ENCODE assay signal across 17 cellular contexts in the genomic region with DNA sequence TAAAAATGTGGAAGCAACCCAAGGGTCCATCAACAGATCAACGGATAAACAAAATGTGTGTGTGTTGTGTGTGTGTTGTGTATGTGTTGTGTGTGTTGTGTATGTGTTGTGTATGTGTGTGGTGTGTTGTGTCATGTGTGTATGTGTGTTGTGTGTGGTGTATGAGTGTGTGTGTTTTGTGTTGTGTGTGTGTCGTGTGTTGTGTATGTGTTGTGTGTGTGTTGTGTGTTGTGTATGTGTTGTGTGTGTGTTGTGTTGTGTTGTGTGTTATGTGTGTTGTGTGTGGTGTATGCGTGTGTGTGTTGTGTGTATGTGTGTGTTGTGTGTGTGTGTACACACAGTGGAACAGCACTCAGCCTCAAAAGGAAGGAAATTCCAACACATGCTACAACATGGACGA.
DNase-seq lines count a peak whose midpoint lies in the region; ATAC-seq, FAIRE-seq and TF ChIP-seq lines count a peak whose summit lies in the region.
"Had no signal": no experiment of that assay in that cellular context is flagged by ENCODE, and none has a peak within 500 bp of the region (broad histone marks: within the 10 kb centered on the region; RNA-seq: fewer than 3 reads in every experiment).

No MANE protein-coding gene starts in this region.

- intact Hi-C loops in HCT116 (cut with micrococcal nuclease) (no loop called here), IMR-90 (cut with micrococcal nuclease) (no loop called here)
- intact Hi-C loops in CD8-positive, alpha-beta T cell (cut with DNase I, micrococcal nuclease), result loop anchor here in 1 of 2 experiments (10.0 kb wide), 1 partner anchor 162 kb away; no protein-coding TSS in a partner anchor

- FAIRE-seq in H1 (lab: Jason Lieb, UNC), result no peak
- FAIRE-seq: GM12878 had no signal

- no peak overlapping the region for H3K27ac ChIP-seq in HCT116 (ENCODE audit: low read depth, low read length)
- no peak overlapping the region for H3K27ac ChIP-seq in IMR-90 (ENCODE audit: insufficient read depth, low read length)
- H3K27ac ChIP-seq in H1 (ENCODE audit: low read depth, low read length), result no peak overlapping the region
- H3K27ac ChIP-seq in CD8-positive, alpha-beta T cell (ENCODE audit: low read depth, low read length), result no peak overlapping the region

- in situ Hi-C loops in IMR-90 (cut with MboI; ENCODE audit: low sequenced_read_pairs), result no loop called here

- no peak overlapping the region for H4K8ac ChIP-seq in IMR-90 (ENCODE audit: low read depth in 2 of 2, low read length in 2 of 2)
- H4K8ac ChIP-seq in H1 (ENCODE audit: extremely low read depth, insufficient read depth, low read length), result no peak overlapping the region

- no peak overlapping the region for H2BK120ac ChIP-seq in IMR-90 (ENCODE audit: low read depth, low read length)
- no peak overlapping the region for H2BK120ac ChIP-seq in H1 (replicated peaks; ENCODE audit: low read depth, low read length)

- H3K4me2 ChIP-seq in HCT116 (ENCODE audit: low read length) (no peak overlapping the region), IMR-90 (ENCODE audit: low read depth, low read length) (no peak overlapping the region), H1 (ENCODE audit: insufficient read depth in 1 of 2, low read depth in 2 of 2, low read length in 2 of 2) (no peak overlapping the region)

- peak overlapping the region; percentile 55 for H2AK9ac ChIP-seq in IMR-90 (replicated peaks; ENCODE audit: low read depth, low read length, poor library complexity)

- H3K79me2 ChIP-seq in HCT116 (ENCODE audit: insufficient read depth, low read length) (no peaks in the 10 kb centered on the region), H1 (ENCODE audit: control insufficient read depth in 1 of 2, insufficient read depth in 2 of 2, low read length in 2 of 2) (peaks cover 0 to 4% of the 10 kb centered on the region in 2 experiments; a peak in 1 of 4 replicates)

- no peak overlapping the region for H2AK5ac ChIP-seq in IMR-90 (ENCODE audit: low read depth, low read length)
- H2AK5ac ChIP-seq in H1 (ENCODE audit: low read depth, low read length), result peak overlapping the region; percentile 84; the same call in 1 of the 2 replicates

- H3K36me3 ChIP-seq in HCT116 (ENCODE audit: control insufficient read depth in 1 of 2, insufficient read depth in 2 of 2, low read length in 2 of 2) (no peaks in the 10 kb centered on the region), IMR-90 (ENCODE audit: control insufficient read depth, insufficient read depth, low read length) (no peaks in the 10 kb centered on the region), H1 (ENCODE audit: control insufficient read depth in 2 of 4, insufficient read depth in 4 of 4, low read length in 3 of 4) (peaks cover 0 to 3% (median 0%) of the 10 kb centered on the region in 4 experiments; a peak in 1 of 8 replicates)
- no peaks in the 10 kb centered on the region for H3K36me3 ChIP-seq in CD8-positive, alpha-beta T cell (ENCODE audit: insufficient read depth, low read length)

- no peaks in the 10 kb centered on the region for H3K27me3 ChIP-seq in HCT116 (ENCODE audit: insufficient read depth, low read length)
- no peaks in the 10 kb centered on the region for H3K27me3 ChIP-seq in IMR-90 (ENCODE audit: control insufficient read depth, insufficient read depth, low read length)
- H3K27me3 ChIP-seq in H1 (replicated peaks in 1 of 4; ENCODE audit: control insufficient read depth in 3 of 4, extremely low read depth in 1 of 4, insufficient read depth in 3 of 4, low read length in 3 of 4), result no peaks in the 10 kb centered on the region; a peak in 1 of 7 replicates
- no peaks in the 10 kb centered on the region for H3K27me3 ChIP-seq in CD8-positive, alpha-beta T cell (ENCODE audit: insufficient read depth, low read length)
- H3K27me3 ChIP-seq: BLaER1 treated with 17β-estradiol and CSF1 and Interleukin-3, amounts not matched to agents 10 nM and 100 nM had no signal

- no peak overlapping the region for H2BK20ac ChIP-seq in IMR-90 (ENCODE audit: low read depth, low read length)
- peak overlapping the region; percentile 2; the same call in 1 of the 2 replicates for H2BK20ac ChIP-seq in H1 (ENCODE audit: low read length)

- H3K4me3 ChIP-seq in HCT116 (replicated peaks in 1 of 2; ENCODE audit: low read depth in 1 of 2, low read length in 2 of 2) (no peak overlapping the region), IMR-90 (ENCODE audit: insufficient read depth, low read depth, low read length) (no peak overlapping the region), H1 (ENCODE audit: extremely low read depth in 1 of 4, insufficient read depth in 2 of 4, low read depth in 3 of 4, low read length in 4 of 4) (no peak overlapping the region)
- no peak overlapping the region for H3K4me3 ChIP-seq in CD8-positive, alpha-beta T cell (ENCODE audit: low read depth, low read length)
- H3K4me3 ChIP-seq: BLaER1 treated with 17β-estradiol and CSF1 and Interleukin-3, amounts not matched to agents 10 nM and 100 nM; GM12878 had no signal

- H3K23me2 ChIP-seq in H1 (ENCODE audit: low read depth, low read length), result peaks cover 3% of the 10 kb centered on the region; the same call in 1 of the 2 replicates

- peak overlapping the region; percentile 18; the same call in 1 of the 2 replicates for H2BK12ac ChIP-seq in H1 (ENCODE audit: low read depth, low read length)

- H3K4ac ChIP-seq in IMR-90 (ENCODE audit: low read depth, low read length), result no peak overlapping the region
- no peak overlapping the region for H3K4ac ChIP-seq in H1 (replicated peaks; ENCODE audit: insufficient read length, low read depth, low read length)

- POLR2A ChIA-PET in HCT116 (lab: Charles Lee), result no interaction called here
- POLR2A ChIA-PET in IMR-90 (lab: Charles Lee; ENCODE audit: unreplicated experiment), result no interaction called here
- POLR2A ChIA-PET in H1 (lab: Charles Lee; ENCODE audit: partially characterized antibody), result no interaction called here
- POLR2A ChIA-PET in CD8-positive, alpha-beta T cell (lab: Charles Lee), result no interaction called here

- CTCF ChIA-PET in HCT116 (lab: Charles Lee) (no interaction called here), IMR-90 (lab: Yijun Ruan, JAX) (no interaction called here), H1 (lab: Charles Lee; ENCODE audit: partially characterized antibody) (no interaction called here)
- CTCF ChIA-PET in CD8-positive, alpha-beta T cell (lab: Charles Lee), result no interaction called here

- H3K79me1 ChIP-seq in IMR-90 (ENCODE audit: low read depth in 1 of 2, low read length in 2 of 2) (no peaks in the 10 kb centered on the region), H1 (ENCODE audit: low read depth, low read length) (no peaks in the 10 kb centered on the region)

- no peaks in the 10 kb centered on the region for H3K9me1 ChIP-seq in IMR-90 (ENCODE audit: insufficient read depth, low read length)

- H3K56ac ChIP-seq in IMR-90 (ENCODE audit: extremely low read depth, insufficient read depth, low read length) (no peak overlapping the region), H1 (replicated peaks; ENCODE audit: insufficient read length, low read depth, low read length) (peak overlapping the region; percentile 20)

- no peaks in the 10 kb centered on the region for H3K4me1 ChIP-seq in HCT116 (ENCODE audit: control insufficient read depth in 1 of 2, insufficient read depth in 2 of 2, low read length in 2 of 2)
- no peaks in the 10 kb centered on the region for H3K4me1 ChIP-seq in IMR-90 (ENCODE audit: control insufficient read depth, insufficient read depth, low read length)
- H3K4me1 ChIP-seq in H1 (replicated peaks in 1 of 4; ENCODE audit: control insufficient read depth in 3 of 4, insufficient read depth in 4 of 4, low read length in 3 of 4), result no peaks in the 10 kb centered on the region; a peak in 1 of 7 replicates
- peaks cover 10% of the 10 kb centered on the region for H3K4me1 ChIP-seq in CD8-positive, alpha-beta T cell (ENCODE audit: insufficient read depth, low read length)

- H3K4me3 Mint-ChIP-seq in CD8-positive, alpha-beta T cell, result no peak overlapping the region
- H3K4me3 Mint-ChIP-seq: B cell; CD8-positive, alpha-beta memory T cell had no signal

- dilution Hi-C loops in IMR-90 (cut with HindIII; ENCODE audit: low sequenced_read_pairs, unreplicated experiment), result no loop called here

- peaks cover 12% of the 10 kb centered on the region for H3K4me1 Mint-ChIP-seq in CD8-positive, alpha-beta T cell (ENCODE audit: low read depth)

- TF ChIP-seq POLR2A in HCT116 (IDR thresholded peaks at IDR 0.05; ENCODE audit: borderline replicate concordance, extremely low read depth, insufficient read depth, insufficient read length) (no peak), IMR-90 (IDR thresholded peaks at IDR 0.05; ENCODE audit: low read depth, low read length) (no peak), H1 (IDR thresholded peaks at IDR 0.05; ENCODE audit: control extremely low read depth in 1 of 2, low read depth in 2 of 2, low read length in 2 of 2) (no peak)

- no peak for ATAC-seq in HCT116
- no peak for ATAC-seq in IMR-90 (ENCODE audit: low read depth)
- ATAC-seq in GM21447 (IDR thresholded peaks at IDR 0.05; ENCODE audit: unreplicated experiment), result no peak
- no peak for ATAC-seq in CD8-positive, alpha-beta T cell
- ATAC-seq in HG03442 (IDR thresholded peaks at IDR 0.05; ENCODE audit: unreplicated experiment), result no peak
- ATAC-seq: GM12878 had no signal

- no peak for TF ChIP-seq CTCF in HCT116 (IDR thresholded peaks at IDR 0.05 in 2 of 3, conservative IDR thresholded peaks at IDR 0.05 in 1 of 3; ENCODE audit: borderline replicate concordance in 1 of 3, insufficient read depth in 1 of 3, low read depth in 2 of 3, low read length in 2 of 3)
- no peak for TF ChIP-seq CTCF in IMR-90 (conservative IDR thresholded peaks at IDR 0.05; ENCODE audit: low read depth, low read length)
- no peak for TF ChIP-seq CTCF in H1 (IDR thresholded peaks at IDR 0.05; ENCODE audit: control extremely low read depth in 1 of 3, insufficient read depth in 1 of 3, low read depth in 1 of 3, low read length in 3 of 3)
- TF ChIP-seq CTCF in CD8-positive, alpha-beta T cell (IDR thresholded peaks at IDR 0.05), result no peak

- no peak overlapping the region for H2BK15ac ChIP-seq in IMR-90 (ENCODE audit: low read depth, low read length)
- H2BK15ac ChIP-seq in H1 (ENCODE audit: low read length), result peak overlapping the region; percentile 8; the same call in 1 of the 2 replicates

- no peak overlapping the region for H3K14ac ChIP-seq in IMR-90 (replicated peaks; ENCODE audit: low read depth, low read length)
- H3K14ac ChIP-seq in H1 (ENCODE audit: insufficient read length), result no peak overlapping the region

- H3K23ac ChIP-seq in IMR-90 (ENCODE audit: low read depth, low read length), result no peak overlapping the region
- H3K23ac ChIP-seq in H1 (ENCODE audit: insufficient read length), result no peak overlapping the region

- H3K9ac ChIP-seq in HCT116 (ENCODE audit: low read length), result no peak overlapping the region
- H3K9ac ChIP-seq in IMR-90 (ENCODE audit: low read depth, low read length), result no peak overlapping the region
- no peak overlapping the region for H3K9ac ChIP-seq in H1 (replicated peaks in 1 of 4; ENCODE audit: extremely low read depth in 1 of 4, low read depth in 3 of 4, low read length in 3 of 4)

- RAD21 ChIA-PET in HCT116 (lab: Charles Lee; ENCODE audit: low non-redundant PET in 1 of 2, low total read pairs in 2 of 2, uncharacterized antibody in 2 of 2, unreplicated experiment in 2 of 2), result no interaction called here

- TF ChIP-seq RAD21 in HCT116 (IDR thresholded peaks at IDR 0.05; ENCODE audit: low read depth), result no peak
- no peak for TF ChIP-seq RAD21 in IMR-90 (IDR thresholded peaks at IDR 0.05; ENCODE audit: low read length)
- no peak for TF ChIP-seq RAD21 in H1 (IDR thresholded peaks at IDR 0.05 in 1 of 2, conservative IDR thresholded peaks at IDR 0.05 in 1 of 2; ENCODE audit: low read depth in 2 of 2, low read length in 2 of 2)

- no peaks in the 10 kb centered on the region for H3K9me2 ChIP-seq in HCT116 (ENCODE audit: insufficient read depth)

- no peak overlapping the region for H3K27ac Mint-ChIP-seq in CD8-positive, alpha-beta T cell
- H3K27ac Mint-ChIP-seq: B cell; CD8-positive, alpha-beta memory T cell had no signal

- 80% methylated on average over 2 of the region's 4 CpGs; no CpG with 5 or more reads in 1 of the 2 experiments for WGBS in IMR-90 (ENCODE audit: extremely low coverage in 2 of 2, insufficient read length in 1 of 2), 2 experiments
- WGBS in H1 (ENCODE audit: extremely low coverage in 1 of 2, insufficient coverage in 1 of 2, insufficient read length in 1 of 2, insufficient replicate concordance in 2 of 2, low coverage in 1 of 2, low lambda C conversion rate in 2 of 2, missing lambda C conversion rate in 1 of 2), 2 experiments, result 86 to 100% methylated on average over 1 to 4 of the region's 4 CpGs

- H3K27me3 Mint-ChIP-seq in CD8-positive, alpha-beta T cell (ENCODE audit: low read depth), result peaks cover 3% of the 10 kb centered on the region

- DNase-seq in HCT116 (ENCODE audit: low read depth, low spot score) (peak; percentile 0), IMR-90 (no peak), H1 (ENCODE audit: low read depth in 1 of 2, low spot score in 2 of 2) (no peak)
- no peak for DNase-seq in CD8-positive, alpha-beta T cell
- DNase-seq: CD8-positive, alpha-beta memory T cell; COR-L47; DMS 273 treated with DMSO at 0.1 percent for 48 hours; DMS53; DND-41; EL; HCEC 1CT; KBM-7 had no signal

- H3K9me3 Mint-ChIP-seq in CD8-positive, alpha-beta T cell, result no peaks in the 10 kb centered on the region

- H3K36me3 Mint-ChIP-seq in CD8-positive, alpha-beta T cell, result no peaks in the 10 kb centered on the region
- H3K36me3 Mint-ChIP-seq: CD8-positive, alpha-beta memory T cell had no signal

- H4K20me1 ChIP-seq in HCT116 (ENCODE audit: insufficient read depth) (no peaks in the 10 kb centered on the region), IMR-90 (ENCODE audit: insufficient read depth, low read length) (no peaks in the 10 kb centered on the region), H1 (replicated peaks in 1 of 2; ENCODE audit: control insufficient read depth in 1 of 2, insufficient read depth in 2 of 2, low read length in 2 of 2) (peaks cover 0 to 2% of the 10 kb centered on the region in 2 experiments)
- H4K20me1 ChIP-seq: BLaER1 treated with 17β-estradiol and CSF1 and Interleukin-3, amounts not matched to agents 10 nM and 100 nM had no signal

- H4K91ac ChIP-seq in IMR-90 (ENCODE audit: insufficient read depth, low read depth, low read length) (no peak overlapping the region), H1 (replicated peaks; ENCODE audit: insufficient read length, low read length) (peak overlapping the region; percentile 29)

- H3K18ac ChIP-seq in IMR-90 (ENCODE audit: low read depth, low read length) (no peak overlapping the region), H1 (ENCODE audit: extremely low read depth, low read length) (no peak overlapping the region)

- no peak for TF ChIP-seq EP300 in H1 (IDR thresholded peaks at IDR 0.05; ENCODE audit: borderline replicate concordance in 1 of 2, low read depth in 2 of 2, low read length in 2 of 2)

- peak overlapping the region; percentile 92 for H2BK5ac ChIP-seq in IMR-90 (ENCODE audit: low read depth, low read length, poor library complexity, severe bottlenecking)
- no peak overlapping the region for H2BK5ac ChIP-seq in H1 (ENCODE audit: low read depth, low read length)

- no TSS peak for BruUV-seq in HCT116 (replicated peaks; lab: Mats Ljungman, UMichigan)
- no TSS peak for BruUV-seq in IMR-90 (replicated peaks; lab: Mats Ljungman, UMichigan)

- H2AFZ ChIP-seq in HCT116 (ENCODE audit: low read depth, low read length, poor library complexity, severe bottlenecking) (no peak overlapping the region), IMR-90 (replicated peaks; ENCODE audit: low read length, poor library complexity) (no peak overlapping the region), H1 (ENCODE audit: low read length) (no peak overlapping the region)

- no peaks in the 10 kb centered on the region for H3K9me3 ChIP-seq in HCT116 (ENCODE audit: control insufficient read depth in 1 of 2, insufficient read depth in 1 of 2, low read depth in 1 of 2, low read length in 2 of 2)
- H3K9me3 ChIP-seq in IMR-90 (ENCODE audit: control insufficient read depth, insufficient read depth, low read length), result peaks cover 35% of the 10 kb centered on the region
- H3K9me3 ChIP-seq in H1 (ENCODE audit: insufficient read depth in 2 of 2, low read depth in 1 of 2, low read length in 1 of 2), result peaks cover 11 to 16% of the 10 kb centered on the region in 2 experiments
- no peaks in the 10 kb centered on the region for H3K9me3 ChIP-seq in CD8-positive, alpha-beta T cell (ENCODE audit: low read length)

- no peak overlapping the region for H4K5ac ChIP-seq in IMR-90 (ENCODE audit: low read depth, low read length)
- H4K5ac ChIP-seq in H1 (ENCODE audit: insufficient read length, low read depth, low read length), result peak overlapping the region; percentile 15
